Comparison of ENCODE assay signal across 30 cellular contexts in the genomic region with DNA sequence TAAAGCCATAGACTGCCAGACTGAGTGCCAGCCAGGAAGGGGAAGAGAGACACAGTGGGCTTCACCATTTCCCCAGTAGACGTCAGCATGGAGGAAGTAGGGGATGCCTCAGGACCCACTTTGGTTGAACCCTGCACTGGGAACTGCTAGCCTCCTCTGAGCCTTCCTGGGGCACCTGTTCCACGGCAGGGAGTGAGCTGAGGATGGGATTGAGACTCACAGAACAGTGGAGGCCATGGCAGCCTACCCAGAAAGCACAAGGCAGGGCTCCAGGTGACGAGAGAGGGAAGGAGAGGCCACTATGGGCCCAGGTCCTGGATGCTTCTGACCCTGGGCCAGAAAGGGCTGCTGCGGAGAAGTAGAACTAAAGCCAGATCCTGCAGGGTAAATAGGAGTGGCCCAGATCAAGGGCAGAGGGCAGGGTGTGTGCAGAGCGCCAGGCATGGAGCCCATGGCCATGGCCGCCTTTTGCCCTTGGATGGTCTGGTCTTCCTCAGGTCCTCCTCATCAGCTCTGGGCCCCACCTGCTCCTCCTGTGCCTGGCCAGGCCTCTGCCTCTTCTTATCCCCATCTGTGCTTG.
"Had no signal": no experiment of that assay in that cellular context is flagged by ENCODE, and none has a peak within 500 bp of the region (broad histone marks: within the 10 kb centered on the region; RNA-seq: fewer than 3 reads in every experiment).

No MANE protein-coding gene starts in this region.

- H3K4me3 Mint-ChIP-seq: activated naive CD4-positive, alpha-beta T cell treated with anti-CD3 and anti-CD28 coated beads, Interleukin-2, amount 50 U/mL, for 24 hours; mesothelial cell of epicardium; naive B cell; neural crest cell; stimulated activated naive B cell treated with anti-CD40 and anti-IgM and Interleukin-4, amounts not matched to agents 10 μg/mL and 1 μg/mL and 100 μg/mL, for 72 hours had no signal

- H3K4me1 Mint-ChIP-seq: activated naive CD4-positive, alpha-beta T cell treated with anti-CD3 and anti-CD28 coated beads, Interleukin-2, amount 50 U/mL, for 24 hours; neural crest cell; stimulated activated naive B cell treated with anti-CD40 and anti-IgM and Interleukin-4, amounts not matched to agents 10 μg/mL and 1 μg/mL and 100 μg/mL, for 72 hours had no signal

- H3K4me1 ChIP-seq: esophagus squamous epithelium, left lung, prostate gland, sigmoid colon, transverse colon, uterus had no signal

- H3K27me3 ChIP-seq: uterus had no signal

- DNase-seq: activated CD4-positive, alpha-beta T cell treated with anti-CD3 and anti-CD28 coated beads for 48 hours; activated CD4-positive, alpha-beta T cell treated with anti-CD3 and anti-CD28 coated beads, Interleukin-2, amount 50 U/mL, for 48 hours; activated CD8-positive, alpha-beta memory T cell treated with anti-CD3 and anti-CD28 coated beads for 24 hours; activated gamma-delta T cell; anterior cingulate cortex; dermis blood vessel endothelial cell; effector CD4-positive, alpha-beta T cell; esophagus squamous epithelium; foreskin melanocyte; heart right ventricle; mammary epithelial cell; naive B cell; occipital lobe; retina; small intestine; stimulated activated CD4-positive, alpha-beta T cell treated with anti-CD3 and anti-CD28 coated beads, Interleukin-1b, Interleukin-23, amount 100 ng/mL, for 48 hours; stimulated activated naive B cell treated with anti-CD40 and anti-IgM and Interleukin-4, amounts not matched to agents 10 μg/mL and 1 μg/mL and 100 μg/mL, for 72 hours; T-helper 9 cell; transverse colon; uterus; WERI-Rb-1 had no signal

- H3K27me3 Mint-ChIP-seq: activated naive CD4-positive, alpha-beta T cell treated with anti-CD3 and anti-CD28 coated beads, Interleukin-2, amount 50 U/mL, for 24 hours; naive B cell; stimulated activated naive B cell treated with anti-CD40 and anti-IgM and Interleukin-4, amounts not matched to agents 10 μg/mL and 1 μg/mL and 100 μg/mL, for 72 hours had no signal

- H3K36me3 ChIP-seq: esophagus squamous epithelium, heart right ventricle, left lung, prostate gland, sigmoid colon, transverse colon, uterus, WERI-Rb-1 had no signal

- H3K36me3 Mint-ChIP-seq: mesothelial cell of epicardium had no signal

- H3K9me3 Mint-ChIP-seq: neural crest cell had no signal

- H3K27ac ChIP-seq: epithelial cell of prostate, esophagus squamous epithelium, heart right ventricle, left lung, prostate gland, sigmoid colon, SK-N-MC, transverse colon, uterus, WERI-Rb-1 had no signal

- ATAC-seq: activated CD4-positive, CD25-positive, alpha-beta regulatory T cell treated with anti-CD3 and anti-CD28 coated beads, Interleukin-2, amount 50 U/mL, for 24 hours; heart right ventricle; left lung; stimulated activated naive B cell treated with anti-CD40 and anti-IgM and Interleukin-4, amounts not matched to agents 10 μg/mL and 1 μg/mL and 100 μg/mL, for 72 hours had no signal

- H3K27ac Mint-ChIP-seq: activated naive CD4-positive, alpha-beta T cell treated with anti-CD3 and anti-CD28 coated beads, Interleukin-2, amount 50 U/mL, for 24 hours; mesothelial cell of epicardium; stimulated activated naive B cell treated with anti-CD40 and anti-IgM and Interleukin-4, amounts not matched to agents 10 μg/mL and 1 μg/mL and 100 μg/mL, for 72 hours had no signal

- H3K4me3 ChIP-seq: esophagus squamous epithelium, heart right ventricle, left lung, prostate gland, sigmoid colon, SK-N-MC, transverse colon, uterus had no signal

- H3K9me3 ChIP-seq: prostate gland, transverse colon, uterus had no signal
